In genomic region chr17:19768046-19768782, GRCh38 we compare ENCODE assay signal across 21 cellular contexts. TPM values are rescaled to one million over a fixed set of nuclear protein-coding genes. Genes with fewer than 3 reads are reported as not detected.
DNase-seq lines count a peak whose midpoint lies in the region; ATAC-seq and TF ChIP-seq lines count a peak whose summit lies in the region.
"Had no signal": no experiment of that assay in that cellular context is flagged by ENCODE, and none has a peak within 500 bp of the region (broad histone marks: within the 10 kb centered on the region; RNA-seq: fewer than 3 reads in every experiment).

No MANE protein-coding gene starts in this region.

- no peaks in the 10 kb centered on the region for H4K20me1 ChIP-seq in Loucy (ENCODE audit: insufficient read depth, low read length, poor library complexity, severe bottlenecking)

- no peaks in the 10 kb centered on the region for H3K9me3 ChIP-seq in Loucy (ENCODE audit: insufficient read depth, low read depth, low read length)
- H3K9me3 ChIP-seq: neutrophil had no signal

- peak overlapping the region; percentile 17 for H3K4me3 Mint-ChIP-seq in activated naive CD4-positive, alpha-beta T cell treated with anti-CD3 and anti-CD28 coated beads for 36 hours
- H3K4me3 Mint-ChIP-seq in dendritic cell treated with granulocyte-macrophage colony-stimulating factor and Interleukin-4, amounts not matched to agents 40 ng/mL and 50 ng/mL, for 4 days = no peak overlapping the region
- H3K4me3 Mint-ChIP-seq in type B pancreatic cell (no peak overlapping the region), natural killer cell (no peak overlapping the region)
- H3K4me3 Mint-ChIP-seq: CD14-positive monocyte; central memory CD8-positive, alpha-beta T cell; endodermal cell had no signal

- H3K4me1 Mint-ChIP-seq in activated naive CD4-positive, alpha-beta T cell treated with anti-CD3 and anti-CD28 coated beads for 36 hours (ENCODE audit: low read depth) = peaks cover 60% of the 10 kb centered on the region
- H3K4me1 Mint-ChIP-seq in dendritic cell treated with granulocyte-macrophage colony-stimulating factor and Interleukin-4, amounts not matched to agents 40 ng/mL and 50 ng/mL, for 4 days (ENCODE audit: low read depth) = peaks cover 5% of the 10 kb centered on the region
- H3K4me1 Mint-ChIP-seq in type B pancreatic cell (ENCODE audit: unreplicated experiment) (no peaks in the 10 kb centered on the region), natural killer cell (no peaks in the 10 kb centered on the region)

- no peaks in the 10 kb centered on the region for H3K4me1 ChIP-seq in Loucy (ENCODE audit: insufficient read depth, low read length, poor library complexity, severe bottlenecking)

- H3K36me3 Mint-ChIP-seq in activated naive CD4-positive, alpha-beta T cell treated with anti-CD3 and anti-CD28 coated beads for 36 hours (ENCODE audit: low read depth) = peaks cover 1% of the 10 kb centered on the region
- H3K36me3 Mint-ChIP-seq in dendritic cell treated with granulocyte-macrophage colony-stimulating factor and Interleukin-4, amounts not matched to agents 40 ng/mL and 50 ng/mL, for 4 days (ENCODE audit: low read depth) = peaks cover 33% of the 10 kb centered on the region
- peaks cover under 1% of the 10 kb centered on the region for H3K36me3 Mint-ChIP-seq in type B pancreatic cell
- H3K36me3 Mint-ChIP-seq in natural killer cell = no peaks in the 10 kb centered on the region

- no peak overlapping the region for H3K9ac ChIP-seq in Loucy (ENCODE audit: low read depth, low read length, poor library complexity, severe bottlenecking)

- intact Hi-C loops in activated naive CD4-positive, alpha-beta T cell treated with anti-CD3 and anti-CD28 coated beads for 36 hours (cut with micrococcal nuclease) = loop anchor here (5.0 kb wide), 3 partner anchors 176 to 391 kb away; partner anchors contain the start of gene MAPK7
- intact Hi-C loops in dendritic cell treated with granulocyte-macrophage colony-stimulating factor and Interleukin-4, amounts not matched to agents 40 ng/mL and 50 ng/mL, for 4 days (cut with micrococcal nuclease) = no loop called here
- intact Hi-C loops in natural killer cell (cut with micrococcal nuclease) = no loop called here

- no peaks in the 10 kb centered on the region for H3K36me3 ChIP-seq in Loucy (ENCODE audit: insufficient read depth, low read length)
- H3K36me3 ChIP-seq: neutrophil had no signal

- no peak overlapping the region for H3K4me2 ChIP-seq in Loucy (ENCODE audit: low read depth, low read length, poor library complexity, severe bottlenecking)

- H3K9me3 Mint-ChIP-seq in activated naive CD4-positive, alpha-beta T cell treated with anti-CD3 and anti-CD28 coated beads for 36 hours = no peaks in the 10 kb centered on the region
- H3K9me3 Mint-ChIP-seq in dendritic cell treated with granulocyte-macrophage colony-stimulating factor and Interleukin-4, amounts not matched to agents 40 ng/mL and 50 ng/mL, for 4 days = no peaks in the 10 kb centered on the region
- H3K9me3 Mint-ChIP-seq in type B pancreatic cell = no peaks in the 10 kb centered on the region
- no peaks in the 10 kb centered on the region for H3K9me3 Mint-ChIP-seq in natural killer cell
- H3K9me3 Mint-ChIP-seq: CD14-positive monocyte; central memory CD8-positive, alpha-beta T cell; endodermal cell had no signal

- 0 out of 2 replicates have a peak overlapping the region, but pooled peaks have one; percentile 1 for H2AFZ ChIP-seq in Loucy (ENCODE audit: low read length)

- H3K27ac Mint-ChIP-seq in activated naive CD4-positive, alpha-beta T cell treated with anti-CD3 and anti-CD28 coated beads for 36 hours = peak overlapping the region; percentile 73
- H3K27ac Mint-ChIP-seq in dendritic cell treated with granulocyte-macrophage colony-stimulating factor and Interleukin-4, amounts not matched to agents 40 ng/mL and 50 ng/mL, for 4 days = peak overlapping the region; percentile 9
- H3K27ac Mint-ChIP-seq in type B pancreatic cell (no peak overlapping the region), natural killer cell (no peak overlapping the region)
- H3K27ac Mint-ChIP-seq: CD14-positive monocyte, endodermal cell had no signal

- no peaks in the 10 kb centered on the region for H3K27me3 Mint-ChIP-seq in activated naive CD4-positive, alpha-beta T cell treated with anti-CD3 and anti-CD28 coated beads for 36 hours (ENCODE audit: low read depth)
- H3K27me3 Mint-ChIP-seq in dendritic cell treated with granulocyte-macrophage colony-stimulating factor and Interleukin-4, amounts not matched to agents 40 ng/mL and 50 ng/mL, for 4 days = peaks cover 7% of the 10 kb centered on the region
- H3K27me3 Mint-ChIP-seq in type B pancreatic cell (no peaks in the 10 kb centered on the region), natural killer cell (ENCODE audit: low read depth in 2 of 2) (peaks cover 0 to 2% of the 10 kb centered on the region in 2 donors)

- no peak for ATAC-seq in natural killer cell

- CTCF ChIA-PET in activated naive CD4-positive, alpha-beta T cell treated with anti-CD3 and anti-CD28 coated beads for 36 hours (lab: Charles Lee) = interaction anchor here (1.3 kb wide), 1 partner anchor 96 kb away, joined by 3 read pairs; no protein-coding TSS in a partner anchor

- H3K27me3 ChIP-seq in Loucy (ENCODE audit: insufficient read depth, low read length, poor library complexity, severe bottlenecking) = no peaks in the 10 kb centered on the region
- H3K27me3 ChIP-seq: neutrophil had no signal

- DNase-seq in activated naive CD4-positive, alpha-beta T cell treated with anti-CD3 and anti-CD28 coated beads for 36 hours = peak; percentile 48
- DNase-seq in activated naive CD4-positive, alpha-beta T cell treated with anti-CD3 and anti-CD28 coated beads, Interleukin-2, amount 50 U/mL, for 16 hours = no peak
- peak; percentile 54 for DNase-seq in type B pancreatic cell (ENCODE audit: extremely low spot score, unreplicated experiment)
- DNase-seq in natural killer cell = no peak
- DNase-seq in kidney tubule cell (ENCODE audit: low spot score) = no peak
- DNase-seq in NCI-H1048 (lab: John Stamatoyannopoulos, UW) = no peak
- DNase-seq: ACHN; activated T-cell treated with anti-CD3 and anti-CD28 coated beads, Interleukin-2, amount 50 U/mL, for 1 hour; amygdala; endodermal cell; NCI-H1930; NCI-H524; OCI-M1; retina; T-helper 9 cell had no signal

- no peak overlapping the region for H3K4me3 ChIP-seq in Loucy (ENCODE audit: low read length, poor library complexity, severe bottlenecking)

- H3K79me2 ChIP-seq in Loucy (ENCODE audit: insufficient read depth, low read length) = no peaks in the 10 kb centered on the region

- no peaks in the 10 kb centered on the region for H3K9me2 ChIP-seq in Loucy (replicated peaks; ENCODE audit: low read depth, low read length)

- H3F3A ChIP-seq in Loucy (ENCODE audit: low read depth) = no peaks in the 10 kb centered on the region

- no peak for TF ChIP-seq CTCF in Loucy (conservative IDR thresholded peaks at IDR 0.05; ENCODE audit: low read length)
- no peak for TF ChIP-seq CTCF in type B pancreatic cell (conservative IDR thresholded peaks at IDR 0.05)
- TF ChIP-seq CTCF in natural killer cell (IDR thresholded peaks at IDR 0.05) = no peak

RNA-seq across cellular contexts. Expression of gene ALDH3A1, which starts 20.1 kb away (rescaled TPM):
- total RNA-seq in activated naive CD4-positive, alpha-beta T cell treated with anti-CD3 and anti-CD28 coated beads for 36 hours = not detected
- total RNA-seq in type B pancreatic cell (ENCODE audit: low replicate concordance) (0.24 and 0.77 TPM in 2 replicates), natural killer cell (not detected)

RNA-seq across cellular contexts. Expression of gene SLC47A2, which starts 51.8 kb away (rescaled TPM):
- total RNA-seq in activated naive CD4-positive, alpha-beta T cell treated with anti-CD3 and anti-CD28 coated beads for 36 hours = not detected
- total RNA-seq in type B pancreatic cell (ENCODE audit: low replicate concordance) = not detected in 2 replicates
- not detected for total RNA-seq in natural killer cell
- total RNA-seq: endodermal cell, ureter had no signal

Comparison
In these comparisons a context has a peak if more than half of its experiments do, and no peak if none do; other contexts are left out.
1. DNase-seq: peak in activated naive CD4-positive, alpha-beta T cell treated with anti-CD3 and anti-CD28 coated beads for 36 hours (single experiment) and type B pancreatic cell (single experiment); none in activated naive CD4-positive, alpha-beta T cell treated with anti-CD3 and anti-CD28 coated beads, Interleukin-2, amount 50 U/mL, for 16 hours (single experiment), natural killer cell (single experiment), kidney tubule cell (single experiment) and NCI-H1048 (single experiment).
2. H3K27ac Mint-ChIP-seq: peak in activated naive CD4-positive, alpha-beta T cell treated with anti-CD3 and anti-CD28 coated beads for 36 hours (single experiment) and dendritic cell treated with granulocyte-macrophage colony-stimulating factor and Interleukin-4, amounts not matched to agents 40 ng/mL and 50 ng/mL, for 4 days (single experiment); none in type B pancreatic cell (single experiment) and natural killer cell (0 of 2).